ENCODE assay signal across 12 cellular contexts in the genomic region with DNA sequence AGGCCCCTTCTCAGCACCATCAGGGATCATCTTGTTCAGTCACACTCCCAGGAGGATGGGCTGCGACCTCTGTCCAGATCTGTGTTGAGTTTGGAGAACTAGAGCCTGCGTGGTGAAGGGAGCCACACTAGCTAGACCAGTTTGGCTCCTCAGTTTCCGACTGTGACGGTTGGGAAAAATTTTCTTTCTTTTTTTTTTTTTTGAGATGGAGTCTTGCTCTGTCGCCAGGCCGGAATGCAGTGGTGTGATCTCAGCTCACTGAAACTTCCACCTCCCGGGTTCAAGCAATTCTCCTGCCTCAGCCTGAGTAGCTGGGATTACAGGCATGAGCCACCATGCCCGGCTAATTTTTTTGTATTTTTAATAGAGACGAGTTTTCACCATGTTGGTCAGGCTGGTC. TPM values are rescaled to one million over a fixed set of nuclear protein-coding genes. Genes with fewer than 3 reads are reported as not detected.
A peak's percentile ranks its signal among the peaks of the same experiment; 100 is the strongest.
DNase-seq lines count a peak whose midpoint lies in the region; ATAC-seq and TF ChIP-seq lines count a peak whose summit lies in the region.
"Not testable (repeated sequence)": the region's sequence is repeated elsewhere in the genome, so short reads cannot be mapped to it uniquely, and the experiment has no call there.
"Had no signal": no experiment of that assay in that cellular context is flagged by ENCODE, and none has a peak within 500 bp of the region (broad histone marks: within the 10 kb centered on the region; RNA-seq: fewer than 3 reads in every experiment).

No MANE protein-coding gene starts in this region.

- CTCF ChIA-PET in PC-9 (lab: Charles Lee) = interaction anchor here (0.5 kb wide), 1 partner anchor 59 kb away, joined by 3 read pairs; no protein-coding TSS in a partner anchor
- CTCF ChIA-PET in activated CD8-positive, alpha-beta T cell treated with anti-CD3 and anti-CD28 coated beads, Interleukin-2, amount 10 ng/mL, durations not matched to agents 7 days and 5 days (lab: Charles Lee) = interaction anchor here (1.1 to 2.1 kb wide), 3 partner anchors 10 to 106 kb away, joined by 4 to 9 read pairs (median 6); no protein-coding TSS in a partner anchor

- H3K4me1 Mint-ChIP-seq in activated CD8-positive, alpha-beta T cell treated with anti-CD3 and anti-CD28 coated beads, Interleukin-2, amount 10 ng/mL, durations not matched to agents 7 days and 5 days (ENCODE audit: low read depth) = peaks cover 11% of the 10 kb centered on the region
- peaks cover 15% of the 10 kb centered on the region for H3K4me1 Mint-ChIP-seq in neural crest cell

- not testable (repeated sequence) for H3K4me3 ChIP-seq in PC-9; epithelial cell of esophagus (ENCODE audit: low read length); psoas muscle

- peaks cover 15% of the 10 kb centered on the region for H3K36me3 Mint-ChIP-seq in activated CD8-positive, alpha-beta T cell treated with anti-CD3 and anti-CD28 coated beads, Interleukin-2, amount 10 ng/mL, durations not matched to agents 7 days and 5 days (ENCODE audit: low read depth)
- H3K36me3 Mint-ChIP-seq in neural crest cell (ENCODE audit: low read depth) = not testable (repeated sequence)

- POLR2A ChIA-PET in PC-9 (lab: Charles Lee; ENCODE audit: unreplicated experiment) = interaction anchor here (0.6 to 0.7 kb wide), 3 partner anchors 8 to 18 kb away, joined by 6 to 10 read pairs (median 7); no protein-coding TSS in a partner anchor
- POLR2A ChIA-PET in activated CD8-positive, alpha-beta T cell treated with anti-CD3 and anti-CD28 coated beads, Interleukin-2, amount 10 ng/mL, durations not matched to agents 7 days and 5 days (lab: Charles Lee) = not testable (repeated sequence)

- H3K27me3 Mint-ChIP-seq in activated CD8-positive, alpha-beta T cell treated with anti-CD3 and anti-CD28 coated beads, Interleukin-2, amount 10 ng/mL, durations not matched to agents 7 days and 5 days (ENCODE audit: low read depth); neural crest cell (ENCODE audit: low read depth): not testable (repeated sequence)

- intact Hi-C loops in PC-9 (cut with micrococcal nuclease; ENCODE audit: unreplicated experiment) = loop anchor here (1.0 kb wide), 1 partner anchor 11 kb away; no protein-coding TSS in a partner anchor
- intact Hi-C loops in Right ventricle myocardium inferior (cut with DNase I); psoas muscle (cut with DNase I): not testable (repeated sequence)

- 0 out of 2 replicates have a peak overlapping the region, but pooled peaks have one; percentile 27 for H3K27ac ChIP-seq in PC-9
- H3K27ac ChIP-seq in psoas muscle = peak overlapping the region; percentile 23

- not testable (repeated sequence) for H4K20me1 ChIP-seq in PC-9 (ENCODE audit: insufficient read depth)

- H3K4me1 ChIP-seq in PC-9 (replicated peaks; ENCODE audit: insufficient read depth) = not testable (repeated sequence)
- peaks cover 24% of the 10 kb centered on the region for H3K4me1 ChIP-seq in psoas muscle

- ATAC-seq in activated CD8-positive, alpha-beta T cell treated with anti-CD3 and anti-CD28 coated beads, Interleukin-2, amount 10 ng/mL, durations not matched to agents 7 days and 5 days; Right ventricle myocardium inferior; psoas muscle: not testable (repeated sequence)

- H3K9me3 Mint-ChIP-seq in activated CD8-positive, alpha-beta T cell treated with anti-CD3 and anti-CD28 coated beads, Interleukin-2, amount 10 ng/mL, durations not matched to agents 7 days and 5 days (ENCODE audit: insufficient read depth); neural crest cell: not testable (repeated sequence)

- TF ChIP-seq CTCF in PC-9 (conservative IDR thresholded peaks at IDR 0.05); epithelial cell of esophagus (IDR thresholded peaks at IDR 0.05; ENCODE audit: insufficient read depth, low read depth, low read length, missing control alignments); neural crest cell (conservative IDR thresholded peaks at IDR 0.05); psoas muscle (IDR thresholded peaks at IDR 0.05): not testable (repeated sequence)

- H3K9me3 ChIP-seq in PC-9 (ENCODE audit: insufficient read depth, low read depth); psoas muscle: not testable (repeated sequence)

- not testable (repeated sequence) for H2AFZ ChIP-seq in PC-9

- peaks cover 15% of the 10 kb centered on the region for H3K79me2 ChIP-seq in PC-9 (ENCODE audit: low read depth)

- peaks cover 12% of the 10 kb centered on the region for H3F3A ChIP-seq in PC-9 (ENCODE audit: insufficient read depth, low read depth)

- not testable (repeated sequence) for H3K27me3 ChIP-seq in PC-9 (ENCODE audit: insufficient read depth, low read depth); psoas muscle (ENCODE audit: insufficient read depth in 3 of 3, low read length in 2 of 3)

- not testable (repeated sequence) for H3K9me2 ChIP-seq in PC-9 (ENCODE audit: insufficient read depth)

- H3K36me3 ChIP-seq in PC-9 (ENCODE audit: low read depth) = not testable (repeated sequence)
- peaks cover 0 to 39% of the 10 kb centered on the region in 2 donors for H3K36me3 ChIP-seq in psoas muscle (ENCODE audit: insufficient read depth in 1 of 2, low read depth in 1 of 2)

- H3K4me3 Mint-ChIP-seq in activated CD8-positive, alpha-beta T cell treated with anti-CD3 and anti-CD28 coated beads, Interleukin-2, amount 10 ng/mL, durations not matched to agents 7 days and 5 days = not testable (repeated sequence)
- peak overlapping the region; percentile 85 for H3K4me3 Mint-ChIP-seq in neural crest cell

- 77 to 84% (median 78%) methylated on average over 9 of the region's 9 CpGs for WGBS in psoas muscle, 3 donors

- H3K27ac Mint-ChIP-seq in activated CD8-positive, alpha-beta T cell treated with anti-CD3 and anti-CD28 coated beads, Interleukin-2, amount 10 ng/mL, durations not matched to agents 7 days and 5 days = peak overlapping the region; percentile 43
- H3K27ac Mint-ChIP-seq in neural crest cell (ENCODE audit: unreplicated experiment) = not testable (repeated sequence)

- DNase-seq in EL (peak; percentile 53), PC-9 (peak; percentile 30 to 31), epithelial cell of esophagus (ENCODE audit: low read depth) (peak; percentile 67), Right ventricle myocardium inferior (ENCODE audit: missing footprints) (peak; percentile 16)
- not testable (repeated sequence) for DNase-seq in activated CD8-positive, alpha-beta T cell treated with anti-CD3 and anti-CD28 coated beads, Interleukin-2, amount 10 ng/mL, durations not matched to agents 7 days and 5 days; neural crest cell (ENCODE audit: low read depth, low spot score); psoas muscle

- H3K4me2 ChIP-seq in PC-9 = not testable (repeated sequence)

- not testable (repeated sequence) for BruUV-seq in PC-9 (replicated peaks; lab: Mats Ljungman, UMichigan)

RNA-seq across cellular contexts. Expression of gene ZNF213, which starts 4.7 kb away (rescaled TPM):
- total RNA-seq in PC-9 (2021) (15.9 and 17.7 TPM in 2 replicates), Right ventricle myocardium inferior (6.2 TPM), neural crest cell (14.9 and 15.9 TPM in 2 replicates), psoas muscle (10 to 100 TPM in 1 of 4 donors, 1 to 10 TPM in 3; 8.1 to 11.6 (median 9.2) TPM)
- total RNA-seq in activated CD8-positive, alpha-beta T cell treated with anti-CD3 and anti-CD28 coated beads, Interleukin-2, amount 10 ng/mL, durations not matched to agents 7 days and 5 days = 10 to 100 TPM; 10.8 to 12.1 TPM
- polyA plus RNA-seq in psoas muscle = 10 to 100 TPM in 2 of 3 donors, 1 to 10 TPM in 1; 7.9 to 19.1 (median 18.9) TPM

RNA-seq across cellular contexts. Expression of gene ZNF205, which starts 27.2 kb away (rescaled TPM):
- total RNA-seq in PC-9 (2021) (17.4 and 18.0 TPM in 2 replicates), Right ventricle myocardium inferior (7.4 TPM), neural crest cell (19.7 and 21.1 TPM in 2 replicates), psoas muscle (1 to 10 TPM; 1.8 to 4.1 (median 1.9) TPM)
- total RNA-seq in activated CD8-positive, alpha-beta T cell treated with anti-CD3 and anti-CD28 coated beads, Interleukin-2, amount 10 ng/mL, durations not matched to agents 7 days and 5 days = not detected
- polyA plus RNA-seq in psoas muscle = 1 to 10 TPM; 1.9 to 5.4 (median 4.6) TPM
- total RNA-seq: CD4-positive, CD25-positive, alpha-beta regulatory T cell had no signal
- polyA plus RNA-seq: CD4-positive, CD25-positive, alpha-beta regulatory T cell; CD8-positive, alpha-beta memory T cell had no signal

RNA-seq across cellular contexts. Expression of gene ZSCAN10, which starts 40.5 kb away (rescaled TPM):
- total RNA-seq in PC-9 (2021) (0.23 TPM in 1 of 2 replicates, not detected in the other), Right ventricle myocardium inferior (not detected), neural crest cell (not detected in 2 replicates), psoas muscle (under 1 TPM in 1 of 4 donors, not detected in 3; 0.16 TPM)
- total RNA-seq in activated CD8-positive, alpha-beta T cell treated with anti-CD3 and anti-CD28 coated beads, Interleukin-2, amount 10 ng/mL, durations not matched to agents 7 days and 5 days = under 1 TPM; 0.23 to 0.26 TPM
- polyA plus RNA-seq in psoas muscle = under 1 TPM in 1 of 3 donors, not detected in 2; 0.07 TPM
- total RNA-seq: A172, HT1080 had no signal
- polyA plus RNA-seq: CD4-positive, CD25-positive, alpha-beta regulatory T cell; CD8-positive, alpha-beta memory T cell had no signal

RNA-seq across cellular contexts. Expression of gene OR1F1, which starts 48.4 kb away (rescaled TPM):
- total RNA-seq in PC-9 (2021) (1.2 and 1.4 TPM in 2 replicates), Right ventricle myocardium inferior (not detected), neural crest cell (0.35 TPM in 1 of 2 replicates, not detected in the other), psoas muscle (not detected)
- not detected for total RNA-seq in activated CD8-positive, alpha-beta T cell treated with anti-CD3 and anti-CD28 coated beads, Interleukin-2, amount 10 ng/mL, durations not matched to agents 7 days and 5 days
- polyA plus RNA-seq in psoas muscle = not detected
- total RNA-seq: A172; CD4-positive, CD25-positive, alpha-beta regulatory T cell; CD8-positive, alpha-beta memory T cell; HT1080 had no signal
- polyA plus RNA-seq: CD8-positive, alpha-beta memory T cell; GM23338 had no signal
